In the genomic region with DNA sequence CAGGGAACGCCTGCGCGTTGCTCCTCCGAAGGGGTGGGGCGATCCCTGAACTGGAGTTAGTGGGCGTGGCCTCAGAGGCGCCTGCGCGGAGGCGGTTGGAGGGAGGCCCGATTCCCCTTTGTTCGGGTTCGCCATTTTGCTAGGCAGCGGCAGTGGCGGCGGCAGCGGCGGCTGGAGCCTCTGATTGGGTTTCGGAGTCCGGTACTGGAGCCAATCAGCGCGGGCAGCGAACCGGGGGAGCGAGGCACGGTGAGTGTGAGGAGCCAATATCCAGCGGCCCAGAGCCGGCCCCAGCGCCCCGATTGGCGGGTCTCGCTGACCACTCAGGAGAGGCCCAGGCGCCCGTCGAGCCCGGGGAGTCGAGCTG, we compare ENCODE assay signal across 8 cellular contexts. TPM values are rescaled to one million over a fixed set of nuclear protein-coding genes. Genes with fewer than 3 reads are reported as not detected.
DNase-seq lines count a peak whose midpoint lies in the region; ATAC-seq and TF ChIP-seq lines count a peak whose summit lies in the region.

NFYA (plus strand) TSS at position 139 of the 367 bp plus-strand sequence. CDS start 6,116 bp downstream, outside the sequence.

- H3K27me3 ChIP-seq in HUES6 (ENCODE audit: control insufficient read depth, insufficient read depth, low read length) (no peaks in the 10 kb centered on the region), duodenal mucosa (ENCODE audit: control insufficient read depth in 1 of 2, insufficient read depth in 2 of 2, low read length in 2 of 2) (no peaks in the 10 kb centered on the region)

- H3K4me1 ChIP-seq in HUES6 (ENCODE audit: control insufficient read depth, insufficient read depth, low read length) (peaks cover 18% of the 10 kb centered on the region), duodenal mucosa (ENCODE audit: control insufficient read depth in 1 of 2, insufficient read depth in 2 of 2, low read length in 2 of 2) (peaks cover 29 to 46% of the 10 kb centered on the region in 2 donors)

- DNase-seq in GM03348 (ENCODE audit: low spot score): peak; percentile 97
- no peak for DNase-seq in lung microvascular endothelial cell (ENCODE audit: low read depth in 2 of 2)
- DNase-seq in SHP77 treated with DMSO at 0.1 percent for 48 hours (lab: John Stamatoyannopoulos, UW): no peak

- H3K27ac ChIP-seq in HUES6 (ENCODE audit: low read depth, low read length) (peak within 1 kb of the TSS; percentile 93), VCaP (peak within 1 kb of the TSS; percentile 99), duodenal mucosa (ENCODE audit: low read depth, low read length) (peak within 1 kb of the TSS; percentile 100)

- H3K9ac ChIP-seq in HUES6 (ENCODE audit: low read length) (peak within 1 kb of the TSS; percentile 98), duodenal mucosa (ENCODE audit: low read depth in 1 of 2, low read length in 2 of 2) (peak within 1 kb of the TSS; percentile 97 to 98)

- ATAC-seq in GM21576 (IDR thresholded peaks at IDR 0.05; ENCODE audit: unreplicated experiment): peak; percentile 58

- H3K4me3 ChIP-seq in HUES6 (ENCODE audit: low read depth, low read length) (peak within 1 kb of the TSS; percentile 86), duodenal mucosa (ENCODE audit: low read depth in 1 of 2, low read length in 2 of 2) (peak within 1 kb of the TSS; percentile 89 to 91)

- TF ChIP-seq CTCF in VCaP (conservative IDR thresholded peaks at IDR 0.05) (no peak), subcutaneous adipose tissue (IDR thresholded peaks at IDR 0.05; ENCODE audit: low read depth) (no peak)

- H3K36me3 ChIP-seq in HUES6 (ENCODE audit: control insufficient read depth, insufficient read depth, low read length): peaks cover 16% of the 10 kb centered on the region
- H3K36me3 ChIP-seq in duodenal mucosa (ENCODE audit: control insufficient read depth in 1 of 2, insufficient read depth in 2 of 2, low read length in 2 of 2): peaks cover 4 to 16% of the 10 kb centered on the region in 2 donors

- H3K9me3 ChIP-seq in HUES6 (ENCODE audit: control insufficient read depth, insufficient read depth, low read depth, low read length) (no peaks in the 10 kb centered on the region), duodenal mucosa (ENCODE audit: control insufficient read depth in 1 of 2, low read length in 2 of 2) (no peaks in the 10 kb centered on the region)

RNA-seq across cellular contexts. Expression of gene NFYA, which starts in this region (rescaled TPM):
- 10.7 and 10.9 TPM in 2 replicates for total RNA-seq in lung microvascular endothelial cell
- 10 to 100 TPM; 18.5 to 27.7 (median 20.4) TPM for total RNA-seq in subcutaneous adipose tissue
